Comparison of ENCODE assay signal across 34 cellular contexts in the genomic region with DNA sequence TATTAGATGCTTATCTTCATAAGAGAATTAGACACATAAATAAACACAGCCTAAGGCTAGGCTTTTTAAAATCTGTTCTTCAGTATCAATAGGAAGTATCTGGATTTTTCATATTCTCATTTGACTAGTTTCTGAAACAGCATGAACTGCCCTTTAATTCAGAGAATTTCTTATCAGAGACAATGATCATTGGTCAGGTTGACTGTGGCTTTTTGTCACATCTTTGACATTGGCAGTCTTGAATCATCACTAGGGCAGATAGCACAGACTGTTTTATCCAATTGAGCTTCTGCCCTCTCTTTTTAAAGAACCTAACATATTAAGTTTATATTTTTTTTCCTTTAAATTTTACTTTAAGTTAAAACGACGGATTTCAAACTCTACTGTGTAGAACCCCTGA.
"Had no signal": no experiment of that assay in that cellular context is flagged by ENCODE, and none has a peak within 500 bp of the region (broad histone marks: within the 10 kb centered on the region; RNA-seq: fewer than 3 reads in every experiment).

No MANE protein-coding gene starts in this region.

- H3K4me3 ChIP-seq: MG63 had no signal

- DNase-seq: Karpas-422, Kasumi-1, MG63, MM.1S, MV-4-11, NCI-H1048, NCI-H1092, NCI-H1092 treated with DMSO at 0.1 percent for 48 hours, NCI-H1105, NCI-H1105 treated with DMSO at 0.1 percent for 48 hours, NCI-H1417, NCI-H1417 treated with DMSO at 0.1 percent for 48 hours, NCI-H1436, NCI-H1436 treated with DMSO at 0.1 percent for 48 hours, NCI-H146, NCI-H1694, NCI-H1694 treated with DMSO at 0.1 percent for 48 hours, NCI-H187, NCI-H187 treated with DMSO at 0.1 percent for 48 hours, NCI-H1930, NCI-H2029, NCI-H2029 treated with DMSO at 0.1 percent for 48 hours, NCI-H2081, NCI-H2081 treated with DMSO at 0.1 percent for 48 hours, NCI-H2107, NCI-H2171, NCI-H2171 treated with DMSO at 0.1 percent for 48 hours, NCI-H2227 treated with DMSO at 0.1 percent for 48 hours, NCI-H226, NCI-H345, NCI-H446, NCI-H446 treated with DMSO at 0.1 percent for 48 hours, NCI-H510A had no signal

- H3K9ac ChIP-seq: KMS-11 had no signal

- H3K27me3 ChIP-seq: MG63 had no signal

- H3K9me3 ChIP-seq: MG63 had no signal

- H3K27ac ChIP-seq: KMS-11 had no signal
